Comparison of ENCODE assay signal across 35 cellular contexts in genomic region chr10:131435232-131435631, GRCh38.
"Had no signal": no experiment of that assay in that cellular context is flagged by ENCODE, and none has a peak within 500 bp of the region (broad histone marks: within the 10 kb centered on the region; RNA-seq: fewer than 3 reads in every experiment).

No MANE protein-coding gene starts in this region.

- H3K4me3 Mint-ChIP-seq: activated B cell treated with CpG ODN at 0.5 μM for 24 hours; activated CD4-positive, alpha-beta memory T cell treated with anti-CD3 and anti-CD28 coated beads, Interleukin-2, amount 10 ng/mL, durations not matched to agents 7 days and 5 days; activated CD4-positive, alpha-beta T cell treated with anti-CD3 and anti-CD28 coated beads, Interleukin-2, amount 10 ng/mL, durations not matched to agents 24 days and 14 days; activated CD8-positive, alpha-beta memory T cell treated with anti-CD3 and anti-CD28 coated beads, Interleukin-2, amount 10 ng/mL, durations not matched to agents 7 days and 5 days; activated CD8-positive, alpha-beta T cell treated with anti-CD3 and anti-CD28 coated beads, Interleukin-2, amount 10 ng/mL, durations not matched to agents 7 days and 5 days; activated naive CD4-positive, alpha-beta T cell treated with anti-CD3 and anti-CD28 coated beads, Interleukin-2, amount 10 ng/mL, durations not matched to agents 7 days and 5 days; activated naive CD4-positive, alpha-beta T cell treated with anti-CD3 and anti-CD28 coated beads, Interleukin-2, amount 50 U/mL, for 24 hours; activated naive CD8-positive, alpha-beta T cell; activated naive CD8-positive, alpha-beta T cell treated with anti-CD3 and anti-CD28 coated beads, Interleukin-2, amount 10 ng/mL, durations not matched to agents 7 days and 5 days; activated naive CD8-positive, alpha-beta T cell treated with anti-CD3 and anti-CD28 coated beads, Interleukin-2, amount 50 U/mL, for 24 hours; activated T-cell treated with anti-CD3 and anti-CD28 coated beads, Interleukin-2, amount 50 U/mL, for 24 hours; brain; central memory CD8-positive, alpha-beta T cell; T-cell; T-helper 17 cell; T-helper 2 cell treated with Interferon-gamma antibody and Interleukin-4, amounts not matched to agents 5 μg/mL and 100 μg/mL, for 36 hours had no signal

- H3K36me3 ChIP-seq: ascending aorta, cardiac muscle cell had no signal

- H3K27ac ChIP-seq: ascending aorta, cardiac muscle cell, VCaP had no signal

- H3K9me3 ChIP-seq: ascending aorta had no signal

- H3K4me1 ChIP-seq: ascending aorta had no signal

- ATAC-seq: activated CD8-positive, alpha-beta memory T cell treated with anti-CD3 and anti-CD28 coated beads, Interleukin-2, amount 10 ng/mL, durations not matched to agents 7 days and 5 days; activated CD8-positive, alpha-beta T cell treated with anti-CD3 and anti-CD28 coated beads, Interleukin-2, amount 10 ng/mL, durations not matched to agents 7 days and 5 days; activated naive CD8-positive, alpha-beta T cell treated with anti-CD3 and anti-CD28 coated beads, Interleukin-2, amount 50 U/mL, for 24 hours; T-cell; T-helper 17 cell had no signal

- H3K27ac Mint-ChIP-seq: activated B cell treated with CpG ODN at 0.5 μM for 24 hours; activated CD4-positive, alpha-beta memory T cell treated with anti-CD3 and anti-CD28 coated beads, Interleukin-2, amount 10 ng/mL, durations not matched to agents 7 days and 5 days; activated CD4-positive, alpha-beta T cell treated with anti-CD3 and anti-CD28 coated beads, Interleukin-2, amount 10 ng/mL, durations not matched to agents 24 days and 14 days; activated CD8-positive, alpha-beta memory T cell treated with anti-CD3 and anti-CD28 coated beads, Interleukin-2, amount 10 ng/mL, durations not matched to agents 7 days and 5 days; activated CD8-positive, alpha-beta T cell treated with anti-CD3 and anti-CD28 coated beads, Interleukin-2, amount 10 ng/mL, durations not matched to agents 7 days and 5 days; activated naive CD4-positive, alpha-beta T cell treated with anti-CD3 and anti-CD28 coated beads, Interleukin-2, amount 10 ng/mL, durations not matched to agents 7 days and 5 days; activated naive CD4-positive, alpha-beta T cell treated with anti-CD3 and anti-CD28 coated beads, Interleukin-2, amount 50 U/mL, for 24 hours; activated naive CD8-positive, alpha-beta T cell; activated naive CD8-positive, alpha-beta T cell treated with anti-CD3 and anti-CD28 coated beads, Interleukin-2, amount 10 ng/mL, durations not matched to agents 7 days and 5 days; activated naive CD8-positive, alpha-beta T cell treated with anti-CD3 and anti-CD28 coated beads, Interleukin-2, amount 50 U/mL, for 24 hours; activated T-cell treated with anti-CD3 and anti-CD28 coated beads, Interleukin-2, amount 50 U/mL, for 24 hours; activated T-helper 2 cell treated with anti-CD3 and anti-CD28 coated beads, Interferon-gamma antibody, Interleukin-2, Interleukin-4, amounts not matched to agents 10 μg/mL and 5 μg/mL and 100 μg/mL, durations not matched to agents 14 hours and 24 hours and 36 hours; T-cell; T-helper 17 cell; T-helper 2 cell treated with Interferon-gamma antibody and Interleukin-4, amounts not matched to agents 5 μg/mL and 100 μg/mL, for 36 hours had no signal

- FAIRE-seq: bronchial epithelial cell, TTC549 had no signal

- DNase-seq: activated B cell treated with CpG ODN at 0.5 μM for 24 hours; activated CD4-positive, alpha-beta memory T cell treated with anti-CD3 and anti-CD28 coated beads, Interleukin-2, amount 10 ng/mL, durations not matched to agents 7 days and 5 days; activated CD4-positive, alpha-beta T cell treated with anti-CD3 and anti-CD28 coated beads for 4 hours; activated CD4-positive, alpha-beta T cell treated with anti-CD3 and anti-CD28 coated beads, Interleukin-2, amount 10 ng/mL, durations not matched to agents 24 days and 14 days; activated CD4-positive, alpha-beta T cell treated with anti-CD3 and anti-CD28 coated beads, Interleukin-2, amount 50 U/mL, for 1 hour; activated CD4-positive, alpha-beta T cell treated with anti-CD3 and anti-CD28 coated beads, Interleukin-2, amount 50 U/mL, for 48 hours; activated CD4-positive, CD25-positive, alpha-beta regulatory T cell treated with anti-CD3 and anti-CD28 coated beads, Interleukin-2, amount 50 U/mL, for 72 hours; activated CD8-positive, alpha-beta memory T cell treated with anti-CD3 and anti-CD28 coated beads for 24 hours; activated CD8-positive, alpha-beta memory T cell treated with anti-CD3 and anti-CD28 coated beads, Interleukin-2, amount 10 ng/mL, durations not matched to agents 7 days and 5 days; activated CD8-positive, alpha-beta memory T cell treated with anti-CD3 and anti-CD28 coated beads, Interleukin-2, amount 50 U/mL, for 48 hours; activated CD8-positive, alpha-beta T cell treated with anti-CD3 and anti-CD28 coated beads, Interleukin-2, amount 10 ng/mL, durations not matched to agents 7 days and 5 days; activated gamma-delta T cell; activated naive CD4-positive, alpha-beta T cell treated with anti-CD3 and anti-CD28 coated beads, Interleukin-2, amount 10 ng/mL, durations not matched to agents 7 days and 5 days; activated naive CD4-positive, alpha-beta T cell treated with Interleukin-2 at 50 U/mL for 16 hours; activated naive CD8-positive, alpha-beta T cell treated with anti-CD3 and anti-CD28 coated beads, Interleukin-2, amount 10 ng/mL, durations not matched to agents 7 days and 5 days; activated naive CD8-positive, alpha-beta T cell treated with anti-CD3 and anti-CD28 coated beads, Interleukin-2, amount 50 U/mL, for 24 hours; activated T-cell treated with anti-CD3 and anti-CD28 coated beads, Interleukin-2, amount 50 U/mL, for 24 hours; activated T-cell treated with anti-CD3 and anti-CD28 coated beads, Interleukin-2, amount 50 U/mL, for 48 hours; amygdala; anterior cingulate cortex; caudate nucleus; T-cell; T-helper 17 cell; T-helper 9 cell had no signal

- H3K27me3 Mint-ChIP-seq: activated CD4-positive, alpha-beta memory T cell treated with anti-CD3 and anti-CD28 coated beads, Interleukin-2, amount 10 ng/mL, durations not matched to agents 7 days and 5 days; activated CD4-positive, alpha-beta T cell treated with anti-CD3 and anti-CD28 coated beads, Interleukin-2, amount 10 ng/mL, durations not matched to agents 24 days and 14 days; activated CD8-positive, alpha-beta memory T cell treated with anti-CD3 and anti-CD28 coated beads, Interleukin-2, amount 10 ng/mL, durations not matched to agents 7 days and 5 days; activated naive CD4-positive, alpha-beta T cell treated with anti-CD3 and anti-CD28 coated beads, Interleukin-2, amount 10 ng/mL, durations not matched to agents 7 days and 5 days; activated naive CD8-positive, alpha-beta T cell treated with anti-CD3 and anti-CD28 coated beads, Interleukin-2, amount 10 ng/mL, durations not matched to agents 7 days and 5 days; activated naive CD8-positive, alpha-beta T cell treated with anti-CD3 and anti-CD28 coated beads, Interleukin-2, amount 50 U/mL, for 24 hours; brain had no signal

- H3K27me3 ChIP-seq: ascending aorta had no signal

- H3K4me1 Mint-ChIP-seq: activated B cell treated with CpG ODN at 0.5 μM for 24 hours; activated CD4-positive, alpha-beta memory T cell treated with anti-CD3 and anti-CD28 coated beads, Interleukin-2, amount 10 ng/mL, durations not matched to agents 7 days and 5 days; activated CD4-positive, alpha-beta T cell treated with anti-CD3 and anti-CD28 coated beads, Interleukin-2, amount 10 ng/mL, durations not matched to agents 24 days and 14 days; activated CD8-positive, alpha-beta memory T cell treated with anti-CD3 and anti-CD28 coated beads, Interleukin-2, amount 10 ng/mL, durations not matched to agents 7 days and 5 days; activated naive CD4-positive, alpha-beta T cell treated with anti-CD3 and anti-CD28 coated beads, Interleukin-2, amount 10 ng/mL, durations not matched to agents 7 days and 5 days; activated naive CD4-positive, alpha-beta T cell treated with anti-CD3 and anti-CD28 coated beads, Interleukin-2, amount 50 U/mL, for 24 hours; activated naive CD8-positive, alpha-beta T cell treated with anti-CD3 and anti-CD28 coated beads, Interleukin-2, amount 10 ng/mL, durations not matched to agents 7 days and 5 days; activated naive CD8-positive, alpha-beta T cell treated with anti-CD3 and anti-CD28 coated beads, Interleukin-2, amount 50 U/mL, for 24 hours; central memory CD8-positive, alpha-beta T cell; T-cell; T-helper 17 cell had no signal

- H3K9me3 Mint-ChIP-seq: activated B cell treated with CpG ODN at 0.5 μM for 24 hours; activated CD4-positive, alpha-beta memory T cell treated with anti-CD3 and anti-CD28 coated beads, Interleukin-2, amount 10 ng/mL, durations not matched to agents 7 days and 5 days; activated CD4-positive, alpha-beta T cell treated with anti-CD3 and anti-CD28 coated beads, Interleukin-2, amount 10 ng/mL, durations not matched to agents 24 days and 14 days; activated naive CD4-positive, alpha-beta T cell treated with anti-CD3 and anti-CD28 coated beads, Interleukin-2, amount 10 ng/mL, durations not matched to agents 7 days and 5 days; activated naive CD4-positive, alpha-beta T cell treated with anti-CD3 and anti-CD28 coated beads, Interleukin-2, amount 50 U/mL, for 24 hours; activated naive CD8-positive, alpha-beta T cell treated with anti-CD3 and anti-CD28 coated beads, Interleukin-2, amount 10 ng/mL, durations not matched to agents 7 days and 5 days; activated naive CD8-positive, alpha-beta T cell treated with anti-CD3 and anti-CD28 coated beads, Interleukin-2, amount 50 U/mL, for 24 hours; activated T-cell treated with anti-CD3 and anti-CD28 coated beads, Interleukin-2, amount 50 U/mL, for 24 hours; activated T-helper 2 cell treated with anti-CD3 and anti-CD28 coated beads, Interferon-gamma antibody, Interleukin-2, Interleukin-4, amounts not matched to agents 10 μg/mL and 5 μg/mL and 100 μg/mL, durations not matched to agents 14 hours and 24 hours and 36 hours; T-cell; T-helper 2 cell treated with Interferon-gamma antibody and Interleukin-4, amounts not matched to agents 5 μg/mL and 100 μg/mL, for 36 hours had no signal

- H3K36me3 Mint-ChIP-seq: activated CD8-positive, alpha-beta memory T cell treated with anti-CD3 and anti-CD28 coated beads, Interleukin-2, amount 10 ng/mL, durations not matched to agents 7 days and 5 days; activated naive CD4-positive, alpha-beta T cell treated with anti-CD3 and anti-CD28 coated beads, Interleukin-2, amount 10 ng/mL, durations not matched to agents 7 days and 5 days; activated naive CD4-positive, alpha-beta T cell treated with anti-CD3 and anti-CD28 coated beads, Interleukin-2, amount 50 U/mL, for 24 hours; activated naive CD8-positive, alpha-beta T cell; activated naive CD8-positive, alpha-beta T cell treated with anti-CD3 and anti-CD28 coated beads, Interleukin-2, amount 10 ng/mL, durations not matched to agents 7 days and 5 days; brain; T-cell had no signal

- H3K4me3 ChIP-seq: ascending aorta, cardiac muscle cell had no signal
